Comparison of ENCODE assay signal across 22 cellular contexts in genomic region chr18:75783816-75784215, GRCh38.
DNase-seq lines count a peak whose midpoint lies in the region; ATAC-seq, FAIRE-seq and TF ChIP-seq lines count a peak whose summit lies in the region.
"Had no signal": no experiment of that assay in that cellular context is flagged by ENCODE, and none has a peak within 500 bp of the region (broad histone marks: within the 10 kb centered on the region; RNA-seq: fewer than 3 reads in every experiment).

No MANE protein-coding gene starts in this region.

- no peaks in the 10 kb centered on the region for H3K4me1 ChIP-seq in upper lobe of right lung
- H3K4me1 ChIP-seq: lower lobe of right lung, sigmoid colon, transverse colon had no signal

- H3K4me3 ChIP-seq in upper lobe of right lung: no peak overlapping the region
- H3K4me3 ChIP-seq: BLaER1 treated with 17β-estradiol and CSF1 and Interleukin-3, amounts not matched to agents 10 nM and 100 nM; lower lobe of right lung; ovary; transverse colon had no signal

- H3K36me3 ChIP-seq in upper lobe of right lung: no peaks in the 10 kb centered on the region
- H3K36me3 ChIP-seq: BLaER1 treated with 17β-estradiol and CSF1 and Interleukin-3, amounts not matched to agents 10 nM and 100 nM; lower lobe of right lung; ovary; sigmoid colon; transverse colon had no signal

- peak; percentile 31 for FAIRE-seq in endometrium (lab: Jason Lieb, UNC)
- FAIRE-seq: G401.6, HTR-8/SVneo had no signal

- peak; percentile 71 for DNase-seq in DMS153 treated with DMSO at 0.1 percent for 48 hours (lab: John Stamatoyannopoulos, UW; ENCODE audit: unreplicated experiment)
- no peak for DNase-seq in DMS153 (lab: John Stamatoyannopoulos, UW)
- peak; percentile 51 for DNase-seq in NCI-H524 treated with DMSO at 0.1 percent for 48 hours (lab: John Stamatoyannopoulos, UW)
- DNase-seq in sciatic nerve (ENCODE audit: low spot score): no peak
- no peak for DNase-seq in upper lobe of right lung
- no peak for DNase-seq in NCI-H1048 (lab: John Stamatoyannopoulos, UW)
- no peak for DNase-seq in effector CD8-positive, alpha-beta T cell (lab: John Stamatoyannopoulos, UW)
- DNase-seq: activated effector memory CD4-positive, alpha-beta T cell treated with anti-CD3 and anti-CD28 coated beads, Interleukin-2, amount 50 U/mL, for 16 hours; central memory CD4-positive, alpha-beta T cell; effector memory CD4-positive, alpha-beta T cell; Karpas-422; lower lobe of right lung; NCI-H1105 treated with DMSO at 0.1 percent for 48 hours; ovary; sigmoid colon; stimulated activated CD4-positive, alpha-beta T cell treated with anti-CD3 and anti-CD28 coated beads, Interleukin-2, amount 100 ng/mL, for 48 hours; transverse colon had no signal

- H3K27ac ChIP-seq in upper lobe of right lung: no peak overlapping the region
- H3K27ac ChIP-seq: 22Rv1; BLaER1 treated with 17β-estradiol and CSF1 and Interleukin-3, amounts not matched to agents 10 nM and 100 nM; lower lobe of right lung; ovary; sigmoid colon; transverse colon had no signal

- intact Hi-C loops in sciatic nerve (cut with DNase I) (no loop called here), upper lobe of right lung (cut with DNase I) (no loop called here)

- no peak for TF ChIP-seq CTCF in upper lobe of right lung (IDR thresholded peaks at IDR 0.05)

- peaks cover 11% of the 10 kb centered on the region for H3K27me3 ChIP-seq in upper lobe of right lung
- H3K27me3 ChIP-seq: BLaER1 treated with 17β-estradiol and CSF1 and Interleukin-3, amounts not matched to agents 10 nM and 100 nM; ovary; sigmoid colon; transverse colon had no signal

- ATAC-seq in sciatic nerve: peak; percentile 57
- ATAC-seq in upper lobe of right lung: no peak
- ATAC-seq: lower lobe of right lung had no signal

- no peaks in the 10 kb centered on the region for H3K9me3 ChIP-seq in upper lobe of right lung
- H3K9me3 ChIP-seq: lower lobe of right lung, ovary, sigmoid colon, transverse colon had no signal

Comparison
In these comparisons a context has a peak if more than half of its experiments do, and no peak if none do; other contexts are left out.
1. DNase-seq: peak in DMS153 treated with DMSO at 0.1 percent for 48 hours (single experiment) and NCI-H524 treated with DMSO at 0.1 percent for 48 hours (single experiment); none in DMS153 (single experiment), sciatic nerve (single experiment), upper lobe of right lung (single experiment), NCI-H1048 (single experiment) and effector CD8-positive, alpha-beta T cell (single experiment).